11 cellular contexts compared by ENCODE assay signal in genomic region chr19:46648070-46648960, GRCh38. TPM values are rescaled to one million over a fixed set of nuclear protein-coding genes. Genes with fewer than 3 reads are reported as not detected.
A peak's percentile ranks its signal among the peaks of the same experiment; 100 is the strongest.
DNase-seq lines count a peak whose midpoint lies in the region; ATAC-seq, FAIRE-seq and TF ChIP-seq lines count a peak whose summit lies in the region.
"Had no signal": no experiment of that assay in that cellular context is flagged by ENCODE, and none has a peak within 500 bp of the region (broad histone marks: within the 10 kb centered on the region; RNA-seq: fewer than 3 reads in every experiment).

No MANE protein-coding gene starts in this region.

- H3K27ac Mint-ChIP-seq in activated naive CD8-positive, alpha-beta T cell treated with anti-CD3 and anti-CD28 coated beads for 36 hours: no peak overlapping the region
- H3K27ac Mint-ChIP-seq in memory B cell (peak overlapping the region; percentile 6), chondrocyte (ENCODE audit: unreplicated experiment) (no peak overlapping the region)
- no peak overlapping the region for H3K27ac Mint-ChIP-seq in activated T-helper 2 cell treated with anti-CD3 and anti-CD28 coated beads, Interferon-gamma antibody, Interleukin-2, Interleukin-4, amounts not matched to agents 10 μg/mL and 5 μg/mL and 100 μg/mL, durations not matched to agents 14 hours and 24 hours and 36 hours

- WGBS in right lobe of liver (ENCODE audit: insufficient coverage, low coverage, low lambda C conversion rate, missing lambda C conversion rate): 27% methylated on average over 18 of the region's 63 CpGs
- 79% methylated on average over 48 of the region's 63 CpGs for WGBS in HepG2 (ENCODE audit: low lambda C conversion rate)
- WGBS in aorta, 2 donors: 77% methylated on average over 63 of the region's 63 CpGs

- TF ChIP-seq POLR2A in right lobe of liver (IDR thresholded peaks at IDR 0.05): no peak
- no peak for TF ChIP-seq POLR2A in HepG2 (IDR thresholded peaks at IDR 0.05; ENCODE audit: insufficient read depth in 1 of 2, low read depth in 2 of 2, low read length in 2 of 2)

- H3K4me3 Mint-ChIP-seq in activated naive CD8-positive, alpha-beta T cell treated with anti-CD3 and anti-CD28 coated beads for 36 hours: peak overlapping the region; percentile 16
- H3K4me3 Mint-ChIP-seq in memory B cell (peak overlapping the region; percentile 41), chondrocyte (ENCODE audit: unreplicated experiment) (no peak overlapping the region)
- H3K4me3 Mint-ChIP-seq in activated T-helper 2 cell treated with anti-CD3 and anti-CD28 coated beads, Interferon-gamma antibody, Interleukin-2, Interleukin-4, amounts not matched to agents 10 μg/mL and 5 μg/mL and 100 μg/mL, durations not matched to agents 14 hours and 24 hours and 36 hours (ENCODE audit: low read depth): no peak overlapping the region

- no peak overlapping the region for H3K9ac ChIP-seq in HepG2 (ENCODE audit: insufficient read depth, low read depth, low read length)

- H4K20me1 ChIP-seq in HepG2 (ENCODE audit: insufficient read depth, low read length): no peaks in the 10 kb centered on the region

- no peaks in the 10 kb centered on the region for H3K4me1 ChIP-seq in right lobe of liver
- peaks cover 16% of the 10 kb centered on the region for H3K4me1 ChIP-seq in HepG2 (ENCODE audit: insufficient read depth, low read length)
- no peaks in the 10 kb centered on the region for H3K4me1 ChIP-seq in upper lobe of right lung
- H3K4me1 ChIP-seq in aorta (ENCODE audit: control insufficient read depth in 1 of 2, insufficient read depth in 2 of 2, low read length in 2 of 2): peaks cover 0 to 2% of the 10 kb centered on the region in 2 donors

- H3K4me2 ChIP-seq in HepG2 (ENCODE audit: low read depth, low read length): no peak overlapping the region

- H3K36me3 ChIP-seq in right lobe of liver (no peaks in the 10 kb centered on the region), HepG2 (replicated peaks in 1 of 2; ENCODE audit: control insufficient read depth in 1 of 2, insufficient read depth in 2 of 2, low read length in 2 of 2) (no peaks in the 10 kb centered on the region), upper lobe of right lung (no peaks in the 10 kb centered on the region), aorta (ENCODE audit: control insufficient read depth in 1 of 2, insufficient read depth in 2 of 2, low read length in 1 of 2) (peaks cover 0 to 3% of the 10 kb centered on the region in 2 donors)
- H3K36me3 ChIP-seq: brain microvascular endothelial cell had no signal

- CTCF ChIA-PET in HepG2 (lab: Yijun Ruan, JAX; ENCODE audit: low intra/inter-chr PET ratio, low total read pairs): no interaction called here

- TF ChIP-seq CTCF in right lobe of liver (IDR thresholded peaks at IDR 0.05) (no peak), HepG2 (CRISPR knock-in tag; IDR thresholded peaks at IDR 0.05) (no peak), upper lobe of right lung (IDR thresholded peaks at IDR 0.05) (no peak), chondrocyte (IDR thresholded peaks at IDR 0.05) (no peak)

- H3K27me3 Mint-ChIP-seq in activated naive CD8-positive, alpha-beta T cell treated with anti-CD3 and anti-CD28 coated beads for 36 hours: peaks cover 46% of the 10 kb centered on the region
- H3K27me3 Mint-ChIP-seq in memory B cell (peaks cover 24% of the 10 kb centered on the region), chondrocyte (ENCODE audit: low read depth) (no peaks in the 10 kb centered on the region)
- H3K27me3 Mint-ChIP-seq in activated T-helper 2 cell treated with anti-CD3 and anti-CD28 coated beads, Interferon-gamma antibody, Interleukin-2, Interleukin-4, amounts not matched to agents 10 μg/mL and 5 μg/mL and 100 μg/mL, durations not matched to agents 14 hours and 24 hours and 36 hours (ENCODE audit: low read depth): peaks cover 44% of the 10 kb centered on the region

- H3K79me2 ChIP-seq in HepG2 (ENCODE audit: insufficient read depth, low read length): no peaks in the 10 kb centered on the region

- no peak for TF ChIP-seq EP300 in HepG2 (IDR thresholded peaks at IDR 0.05; ENCODE audit: low read depth in 2 of 2, low read length in 2 of 2)
- no peak for TF ChIP-seq EP300 in HepG2 (CRISPR knock-in tag; IDR thresholded peaks at IDR 0.05; ENCODE audit: borderline replicate concordance)

- no peak overlapping the region for H2AFZ ChIP-seq in HepG2 (ENCODE audit: low read length)

- POLR2A ChIA-PET in HepG2 (lab: Yijun Ruan, JAX): no interaction called here

- no peaks in the 10 kb centered on the region for H3K9me3 ChIP-seq in right lobe of liver
- H3K9me3 ChIP-seq in HepG2 (ENCODE audit: low read length): no peaks in the 10 kb centered on the region
- H3K9me3 ChIP-seq in upper lobe of right lung: no peaks in the 10 kb centered on the region
- H3K9me3 ChIP-seq in aorta (ENCODE audit: control insufficient read depth, low read length): no peaks in the 10 kb centered on the region

- in situ Hi-C loops in HepG2 (cut with HindIII; ENCODE audit: extremely low pct_ligation_motif_present, low pct_unique_long_range_greater_than_20kb): no loop called here

- no peak overlapping the region for H3K4me3 ChIP-seq in right lobe of liver
- no peak overlapping the region for H3K4me3 ChIP-seq in HepG2 (replicated peaks in 1 of 3; ENCODE audit: insufficient read depth in 1 of 3, low read depth in 2 of 3, low read length in 3 of 3)
- no peak overlapping the region for H3K4me3 ChIP-seq in upper lobe of right lung
- H3K4me3 ChIP-seq in aorta (ENCODE audit: low read length in 2 of 2): no peak overlapping the region

- H3K36me3 Mint-ChIP-seq in activated naive CD8-positive, alpha-beta T cell treated with anti-CD3 and anti-CD28 coated beads for 36 hours: peaks cover 10% of the 10 kb centered on the region
- peaks cover 1% of the 10 kb centered on the region for H3K36me3 Mint-ChIP-seq in memory B cell
- peaks cover 7% of the 10 kb centered on the region for H3K36me3 Mint-ChIP-seq in activated T-helper 2 cell treated with anti-CD3 and anti-CD28 coated beads, Interferon-gamma antibody, Interleukin-2, Interleukin-4, amounts not matched to agents 10 μg/mL and 5 μg/mL and 100 μg/mL, durations not matched to agents 14 hours and 24 hours and 36 hours (ENCODE audit: low read depth)
- H3K36me3 Mint-ChIP-seq in chondrocyte (ENCODE audit: low read depth): peaks cover 7% of the 10 kb centered on the region

- H3K27ac ChIP-seq in right lobe of liver: no peak overlapping the region
- H3K27ac ChIP-seq in HepG2 (ENCODE audit: extremely low read length, insufficient read depth, low read length): no peak overlapping the region
- no peak overlapping the region for H3K27ac ChIP-seq in upper lobe of right lung
- H3K27ac ChIP-seq in aorta (ENCODE audit: low read depth in 1 of 2, low read length in 2 of 2): peak overlapping the region in 1 of 2 donors; percentile 38
- H3K27ac ChIP-seq: brain microvascular endothelial cell had no signal

- no peak for DNase-seq in right lobe of liver
- no peak for DNase-seq in HepG2 (ENCODE audit: low spot score)
- no peak for DNase-seq in activated naive CD8-positive, alpha-beta T cell treated with anti-CD3 and anti-CD28 coated beads for 36 hours
- no peak for DNase-seq in memory B cell (ENCODE audit: low spot score in 2 of 2)
- DNase-seq in upper lobe of right lung: no peak
- DNase-seq in aorta: no peak
- no peak for DNase-seq in activated T-helper 2 cell treated with anti-CD3 and anti-CD28 coated beads, Interferon-gamma antibody, Interleukin-2, Interleukin-4, amounts not matched to agents 10 μg/mL and 5 μg/mL and 100 μg/mL, durations not matched to agents 14 hours and 24 hours and 36 hours (ENCODE audit: low spot score)
- no peak for DNase-seq in chondrocyte (ENCODE audit: low spot score)
- DNase-seq: brain microvascular endothelial cell, NCI-H524 had no signal

- H3K4me1 Mint-ChIP-seq in activated naive CD8-positive, alpha-beta T cell treated with anti-CD3 and anti-CD28 coated beads for 36 hours: peaks cover 8% of the 10 kb centered on the region
- H3K4me1 Mint-ChIP-seq in memory B cell: peaks cover 9% of the 10 kb centered on the region
- H3K4me1 Mint-ChIP-seq in activated T-helper 2 cell treated with anti-CD3 and anti-CD28 coated beads, Interferon-gamma antibody, Interleukin-2, Interleukin-4, amounts not matched to agents 10 μg/mL and 5 μg/mL and 100 μg/mL, durations not matched to agents 14 hours and 24 hours and 36 hours (ENCODE audit: low read depth): peaks cover 6% of the 10 kb centered on the region
- no peaks in the 10 kb centered on the region for H3K4me1 Mint-ChIP-seq in chondrocyte (ENCODE audit: low read depth)

- no peak for FAIRE-seq in HepG2 (lab: Jason Lieb, UNC)

- peaks cover 6% of the 10 kb centered on the region for H3K9me3 Mint-ChIP-seq in activated naive CD8-positive, alpha-beta T cell treated with anti-CD3 and anti-CD28 coated beads for 36 hours
- H3K9me3 Mint-ChIP-seq in memory B cell: no peaks in the 10 kb centered on the region
- H3K9me3 Mint-ChIP-seq in activated T-helper 2 cell treated with anti-CD3 and anti-CD28 coated beads, Interferon-gamma antibody, Interleukin-2, Interleukin-4, amounts not matched to agents 10 μg/mL and 5 μg/mL and 100 μg/mL, durations not matched to agents 14 hours and 24 hours and 36 hours: no peaks in the 10 kb centered on the region
- H3K9me3 Mint-ChIP-seq in chondrocyte (ENCODE audit: low read depth): no peaks in the 10 kb centered on the region

- no TSS peak for BruUV-seq in HepG2 (replicated peaks; lab: Mats Ljungman, UMichigan)

- H3K27me3 ChIP-seq in right lobe of liver: peaks cover 0 to 12% of the 10 kb centered on the region in 2 donors
- H3K27me3 ChIP-seq in HepG2 (ENCODE audit: control insufficient read depth in 1 of 2, insufficient read depth in 2 of 2, low read length in 2 of 2): peaks cover 0 to 6% of the 10 kb centered on the region in 2 experiments; a peak in 1 of 5 replicates
- H3K27me3 ChIP-seq in upper lobe of right lung: peaks cover 39% of the 10 kb centered on the region
- H3K27me3 ChIP-seq in aorta (ENCODE audit: control insufficient read depth in 1 of 2, insufficient read depth in 2 of 2, low read length in 1 of 2): no peaks in the 10 kb centered on the region
- H3K27me3 ChIP-seq: brain microvascular endothelial cell had no signal

- intact Hi-C loops in right lobe of liver (cut with DNase I): no loop called here
- intact Hi-C loops in HepG2 (cut with micrococcal nuclease; ENCODE audit: unreplicated experiment): no loop called here
- intact Hi-C loops in upper lobe of right lung (cut with DNase I): no loop called here
- intact Hi-C loops in aorta (cut with DNase I): no loop called here
- intact Hi-C loops in activated T-helper 2 cell treated with anti-CD3 and anti-CD28 coated beads, Interferon-gamma antibody, Interleukin-2, Interleukin-4, amounts not matched to agents 10 μg/mL and 5 μg/mL and 100 μg/mL, durations not matched to agents 14 hours and 24 hours and 36 hours (cut with micrococcal nuclease): no loop called here

- TF ChIP-seq RAD21 in HepG2 (CRISPR knock-in tag; IDR thresholded peaks at IDR 0.05): no peak

- ATAC-seq in right lobe of liver (peak; percentile 38 to 68 (median 50)), HepG2 (no peak), memory B cell (ENCODE audit: low read depth) (peak; percentile 62), upper lobe of right lung (peak; percentile 72), aorta (ENCODE audit: low FRiP score) (no peak)

RNA-seq across cellular contexts. Expression of gene GNG8, which starts 12.3 kb away (rescaled TPM):
- total RNA-seq in right lobe of liver (not detected), HepG2 (2016; rRNA removed; fragmentation: Illumina TruSeq; extraction: Trizol) (not detected in 2 replicates), upper lobe of right lung (not detected), aorta (1 to 10 TPM; 3.0 to 4.5 TPM), chondrocyte (not detected in 3 replicates)
- not detected in 2 replicates for total RNA-seq in HepG2 (2016; cell fraction: cytosol; rRNA removed; fragmentation: Illumina TruSeq; extraction: Trizol; ENCODE audit: low read depth)
- not detected in 2 replicates for total RNA-seq in HepG2 (2016; cell fraction: insoluble cytoplasmic fraction; rRNA removed; fragmentation: Illumina TruSeq; extraction: Trizol)
- total RNA-seq in HepG2 (2016; cell fraction: membrane; rRNA removed; fragmentation: Illumina TruSeq; extraction: Trizol): not detected in 2 replicates
- total RNA-seq in HepG2 (2016; cell fraction: nucleus; rRNA removed; fragmentation: Illumina TruSeq; extraction: Trizol): not detected in 2 replicates
- polyA plus RNA-seq in HepG2 (2011; rRNA removed) (not detected in 2 replicates), aorta (not detected)
- polyA plus RNA-seq in HepG2 (2011; cell fraction: cytosol; rRNA removed): not detected in 2 replicates
- polyA plus RNA-seq in HepG2 (2011; cell fraction: nucleus; rRNA removed): not detected in 2 replicates
- not detected in 2 replicates for polyA plus RNA-seq in HepG2 (2012)
- not detected in 2 replicates for polyA plus RNA-seq in HepG2 (2016; cell fraction: cytosol; fragmentation: Illumina TruSeq; extraction: Trizol; ENCODE audit: low read depth)
- not detected in 2 replicates for polyA plus RNA-seq in HepG2 (2016; cell fraction: insoluble cytoplasmic fraction; fragmentation: Illumina TruSeq; extraction: Trizol; ENCODE audit: low read depth)
- not detected in 2 replicates for polyA plus RNA-seq in HepG2 (2016; cell fraction: membrane; fragmentation: Illumina TruSeq; extraction: Trizol; ENCODE audit: low read depth)
- not detected in 2 replicates for polyA plus RNA-seq in HepG2 (2016; cell fraction: nucleus; fragmentation: Illumina TruSeq; extraction: Trizol; ENCODE audit: insufficient read depth, low read depth)
- not detected in 2 replicates for polyA minus RNA-seq in HepG2 (2011; rRNA and poly(A)+ RNA removed; ENCODE audit: low replicate concordance)
- not detected in 2 replicates for polyA minus RNA-seq in HepG2 (2011; cell fraction: cytosol; rRNA and poly(A)+ RNA removed)
- not detected in 2 replicates for polyA minus RNA-seq in HepG2 (2011; cell fraction: nucleus; rRNA and poly(A)+ RNA removed)
- total RNA-seq in activated naive CD8-positive, alpha-beta T cell treated with anti-CD3 and anti-CD28 coated beads for 36 hours: 10 to 100 TPM; 20.4 to 21.3 TPM
- total RNA-seq in activated T-helper 2 cell treated with anti-CD3 and anti-CD28 coated beads, Interferon-gamma antibody, Interleukin-2, Interleukin-4, amounts not matched to agents 10 μg/mL and 5 μg/mL and 100 μg/mL, durations not matched to agents 14 hours and 24 hours and 36 hours: 21.4 and 29.1 TPM in 2 replicates
- polyA plus RNA-seq: esophagus had no signal

RNA-seq across cellular contexts. Expression of gene DACT3, which starts 12.7 kb away (rescaled TPM):
- total RNA-seq in right lobe of liver (1 to 10 TPM in 3 of 6 experiments, under 1 TPM in 3; 0.46 to 1.6 (median 0.93) TPM), HepG2 (2016; rRNA removed; fragmentation: Illumina TruSeq; extraction: Trizol) (0.04 TPM in 1 of 2 replicates, not detected in the other), upper lobe of right lung (10.0 TPM), aorta (100 to 1,000 TPM in 1 of 2 donors, 10 to 100 TPM in 1; 84.1 to 216 TPM), chondrocyte (17.1 to 18.7 TPM (median 18.5 TPM) in 3 replicates)
- 0.09 and 0.10 TPM in 2 replicates for total RNA-seq in HepG2 (2016; cell fraction: cytosol; rRNA removed; fragmentation: Illumina TruSeq; extraction: Trizol; ENCODE audit: low read depth)
- total RNA-seq in HepG2 (2016; cell fraction: insoluble cytoplasmic fraction; rRNA removed; fragmentation: Illumina TruSeq; extraction: Trizol): 0.04 TPM in 1 of 2 replicates, not detected in the other
- not detected in 2 replicates for total RNA-seq in HepG2 (2016; cell fraction: membrane; rRNA removed; fragmentation: Illumina TruSeq; extraction: Trizol)
- total RNA-seq in HepG2 (2016; cell fraction: nucleus; rRNA removed; fragmentation: Illumina TruSeq; extraction: Trizol): not detected in 2 replicates
- polyA plus RNA-seq in HepG2 (2011; rRNA removed) (0.04 TPM in 1 of 2 replicates, not detected in the other), aorta (10 to 100 TPM; 24.4 to 47.0 TPM)
- polyA plus RNA-seq in HepG2 (2011; cell fraction: cytosol; rRNA removed): 0.03 TPM in 2 replicates
- polyA plus RNA-seq in HepG2 (2011; cell fraction: nucleus; rRNA removed): not detected in 2 replicates
- not detected in 2 replicates for polyA plus RNA-seq in HepG2 (2012)
- 0.07 TPM in 1 of 2 replicates, not detected in the other for polyA plus RNA-seq in HepG2 (2016; cell fraction: cytosol; fragmentation: Illumina TruSeq; extraction: Trizol; ENCODE audit: low read depth)
- not detected in 2 replicates for polyA plus RNA-seq in HepG2 (2016; cell fraction: insoluble cytoplasmic fraction; fragmentation: Illumina TruSeq; extraction: Trizol; ENCODE audit: low read depth)
- polyA plus RNA-seq in HepG2 (2016; cell fraction: membrane; fragmentation: Illumina TruSeq; extraction: Trizol; ENCODE audit: low read depth): not detected in 2 replicates
- 0.16 TPM in 1 of 2 replicates, not detected in the other for polyA plus RNA-seq in HepG2 (2016; cell fraction: nucleus; fragmentation: Illumina TruSeq; extraction: Trizol; ENCODE audit: insufficient read depth, low read depth)
- polyA minus RNA-seq in HepG2 (2011; rRNA and poly(A)+ RNA removed; ENCODE audit: low replicate concordance): 0.09 TPM in 1 of 2 replicates, not detected in the other
- polyA minus RNA-seq in HepG2 (2011; cell fraction: cytosol; rRNA and poly(A)+ RNA removed): not detected in 2 replicates
- not detected in 2 replicates for polyA minus RNA-seq in HepG2 (2011; cell fraction: nucleus; rRNA and poly(A)+ RNA removed)
- 1 to 10 TPM; 3.7 to 3.9 TPM for total RNA-seq in activated naive CD8-positive, alpha-beta T cell treated with anti-CD3 and anti-CD28 coated beads for 36 hours
- 6.1 and 6.5 TPM in 2 replicates for total RNA-seq in activated T-helper 2 cell treated with anti-CD3 and anti-CD28 coated beads, Interferon-gamma antibody, Interleukin-2, Interleukin-4, amounts not matched to agents 10 μg/mL and 5 μg/mL and 100 μg/mL, durations not matched to agents 14 hours and 24 hours and 36 hours

RNA-seq across cellular contexts. Expression of gene PTGIR, which starts 23.4 kb away (rescaled TPM):
- 1 to 10 TPM; 2.4 to 4.1 (median 3.0) TPM for total RNA-seq in right lobe of liver
- total RNA-seq in HepG2 (2016; rRNA removed; fragmentation: Illumina TruSeq; extraction: Trizol): not detected in 2 replicates
- total RNA-seq in HepG2 (2016; cell fraction: cytosol; rRNA removed; fragmentation: Illumina TruSeq; extraction: Trizol; ENCODE audit: low read depth): not detected in 2 replicates
- not detected in 2 replicates for total RNA-seq in HepG2 (2016; cell fraction: insoluble cytoplasmic fraction; rRNA removed; fragmentation: Illumina TruSeq; extraction: Trizol)
- not detected in 2 replicates for total RNA-seq in HepG2 (2016; cell fraction: membrane; rRNA removed; fragmentation: Illumina TruSeq; extraction: Trizol)
- not detected in 2 replicates for total RNA-seq in HepG2 (2016; cell fraction: nucleus; rRNA removed; fragmentation: Illumina TruSeq; extraction: Trizol)
- polyA plus RNA-seq in HepG2 (2011; rRNA removed): not detected in 2 replicates
- not detected in 2 replicates for polyA plus RNA-seq in HepG2 (2011; cell fraction: cytosol; rRNA removed)
- not detected in 2 replicates for polyA plus RNA-seq in HepG2 (2011; cell fraction: nucleus; rRNA removed)
- not detected in 2 replicates for polyA plus RNA-seq in HepG2 (2012)
- not detected in 2 replicates for polyA plus RNA-seq in HepG2 (2016; cell fraction: cytosol; fragmentation: Illumina TruSeq; extraction: Trizol; ENCODE audit: low read depth)
- not detected in 2 replicates for polyA plus RNA-seq in HepG2 (2016; cell fraction: insoluble cytoplasmic fraction; fragmentation: Illumina TruSeq; extraction: Trizol; ENCODE audit: low read depth)
- polyA plus RNA-seq in HepG2 (2016; cell fraction: membrane; fragmentation: Illumina TruSeq; extraction: Trizol; ENCODE audit: low read depth): not detected in 2 replicates
- polyA plus RNA-seq in HepG2 (2016; cell fraction: nucleus; fragmentation: Illumina TruSeq; extraction: Trizol; ENCODE audit: insufficient read depth, low read depth): not detected in 2 replicates
- polyA minus RNA-seq in HepG2 (2011; rRNA and poly(A)+ RNA removed; ENCODE audit: low replicate concordance): 0.09 TPM in 1 of 2 replicates, not detected in the other
- not detected in 2 replicates for polyA minus RNA-seq in HepG2 (2011; cell fraction: cytosol; rRNA and poly(A)+ RNA removed)
- not detected in 2 replicates for polyA minus RNA-seq in HepG2 (2011; cell fraction: nucleus; rRNA and poly(A)+ RNA removed)
- total RNA-seq in activated naive CD8-positive, alpha-beta T cell treated with anti-CD3 and anti-CD28 coated beads for 36 hours: 10 to 100 TPM; 43.9 to 46.7 TPM
- 12.6 TPM for total RNA-seq in upper lobe of right lung
- total RNA-seq in aorta: 10 to 100 TPM; 70.4 to 70.8 TPM
- 100 to 1,000 TPM in 1 of 2 donors, 10 to 100 TPM in 1; 17.3 to 119 TPM for polyA plus RNA-seq in aorta
- total RNA-seq in activated T-helper 2 cell treated with anti-CD3 and anti-CD28 coated beads, Interferon-gamma antibody, Interleukin-2, Interleukin-4, amounts not matched to agents 10 μg/mL and 5 μg/mL and 100 μg/mL, durations not matched to agents 14 hours and 24 hours and 36 hours: 214 and 218 TPM in 2 replicates
- 0.80 to 2.4 TPM (median 2.2 TPM) in 3 replicates for total RNA-seq in chondrocyte

RNA-seq across cellular contexts. Expression of gene CALM3, which starts 47.2 kb away (rescaled TPM):
- total RNA-seq in right lobe of liver: 100 to 1,000 TPM in 1 of 6 experiments, 10 to 100 TPM in 5; 83.8 to 119 (median 92.2) TPM
- 258 and 314 TPM in 2 replicates for total RNA-seq in HepG2 (2016; rRNA removed; fragmentation: Illumina TruSeq; extraction: Trizol)
- 219 and 253 TPM in 2 replicates for total RNA-seq in HepG2 (2016; cell fraction: cytosol; rRNA removed; fragmentation: Illumina TruSeq; extraction: Trizol; ENCODE audit: low read depth)
- 270 and 297 TPM in 2 replicates for total RNA-seq in HepG2 (2016; cell fraction: insoluble cytoplasmic fraction; rRNA removed; fragmentation: Illumina TruSeq; extraction: Trizol)
- 322 and 352 TPM in 2 replicates for total RNA-seq in HepG2 (2016; cell fraction: membrane; rRNA removed; fragmentation: Illumina TruSeq; extraction: Trizol)
- total RNA-seq in HepG2 (2016; cell fraction: nucleus; rRNA removed; fragmentation: Illumina TruSeq; extraction: Trizol): 95.5 and 96.2 TPM in 2 replicates
- 232 and 239 TPM in 2 replicates for polyA plus RNA-seq in HepG2 (2011; rRNA removed)
- polyA plus RNA-seq in HepG2 (2011; cell fraction: cytosol; rRNA removed): 211 and 281 TPM in 2 replicates
- 146 and 178 TPM in 2 replicates for polyA plus RNA-seq in HepG2 (2011; cell fraction: nucleus; rRNA removed)
- 277 and 325 TPM in 2 replicates for polyA plus RNA-seq in HepG2 (2012)
- polyA plus RNA-seq in HepG2 (2016; cell fraction: cytosol; fragmentation: Illumina TruSeq; extraction: Trizol; ENCODE audit: low read depth): 495 and 575 TPM in 2 replicates
- polyA plus RNA-seq in HepG2 (2016; cell fraction: insoluble cytoplasmic fraction; fragmentation: Illumina TruSeq; extraction: Trizol; ENCODE audit: low read depth): 466 and 539 TPM in 2 replicates
- polyA plus RNA-seq in HepG2 (2016; cell fraction: membrane; fragmentation: Illumina TruSeq; extraction: Trizol; ENCODE audit: low read depth): 497 and 555 TPM in 2 replicates
- polyA plus RNA-seq in HepG2 (2016; cell fraction: nucleus; fragmentation: Illumina TruSeq; extraction: Trizol; ENCODE audit: insufficient read depth, low read depth): 259 and 261 TPM in 2 replicates
- polyA minus RNA-seq in HepG2 (2011; rRNA and poly(A)+ RNA removed; ENCODE audit: low replicate concordance): 66.6 and 121 TPM in 2 replicates
- polyA minus RNA-seq in HepG2 (2011; cell fraction: cytosol; rRNA and poly(A)+ RNA removed): 58.1 and 58.6 TPM in 2 replicates
- polyA minus RNA-seq in HepG2 (2011; cell fraction: nucleus; rRNA and poly(A)+ RNA removed): 33.0 and 37.0 TPM in 2 replicates
- 100 to 1,000 TPM; 567 TPM for total RNA-seq in activated naive CD8-positive, alpha-beta T cell treated with anti-CD3 and anti-CD28 coated beads for 36 hours
- 142 TPM for total RNA-seq in upper lobe of right lung
- total RNA-seq in aorta: 100 to 1,000 TPM; 212 to 237 TPM
- polyA plus RNA-seq in aorta: 100 to 1,000 TPM; 197 to 240 TPM
- 537 and 553 TPM in 2 replicates for total RNA-seq in activated T-helper 2 cell treated with anti-CD3 and anti-CD28 coated beads, Interferon-gamma antibody, Interleukin-2, Interleukin-4, amounts not matched to agents 10 μg/mL and 5 μg/mL and 100 μg/mL, durations not matched to agents 14 hours and 24 hours and 36 hours
- total RNA-seq in chondrocyte: 137 to 148 TPM (median 144 TPM) in 3 replicates

Comparison
In these comparisons a context has a peak if more than half of its experiments do, and no peak if none do; other contexts are left out.
1. ATAC-seq: peak in right lobe of liver (4 of 4), memory B cell (single experiment) and upper lobe of right lung (single experiment); none in HepG2 (single experiment) and aorta (single experiment).
2. H3K4me3 Mint-ChIP-seq: peak in activated naive CD8-positive, alpha-beta T cell treated with anti-CD3 and anti-CD28 coated beads for 36 hours (single experiment) and memory B cell (single experiment); none in activated T-helper 2 cell treated with anti-CD3 and anti-CD28 coated beads, Interferon-gamma antibody, Interleukin-2, Interleukin-4, amounts not matched to agents 10 μg/mL and 5 μg/mL and 100 μg/mL, durations not matched to agents 14 hours and 24 hours and 36 hours (single experiment) and chondrocyte (single experiment).